ENCODE assay signal across 1 cellular context in the genomic region with DNA sequence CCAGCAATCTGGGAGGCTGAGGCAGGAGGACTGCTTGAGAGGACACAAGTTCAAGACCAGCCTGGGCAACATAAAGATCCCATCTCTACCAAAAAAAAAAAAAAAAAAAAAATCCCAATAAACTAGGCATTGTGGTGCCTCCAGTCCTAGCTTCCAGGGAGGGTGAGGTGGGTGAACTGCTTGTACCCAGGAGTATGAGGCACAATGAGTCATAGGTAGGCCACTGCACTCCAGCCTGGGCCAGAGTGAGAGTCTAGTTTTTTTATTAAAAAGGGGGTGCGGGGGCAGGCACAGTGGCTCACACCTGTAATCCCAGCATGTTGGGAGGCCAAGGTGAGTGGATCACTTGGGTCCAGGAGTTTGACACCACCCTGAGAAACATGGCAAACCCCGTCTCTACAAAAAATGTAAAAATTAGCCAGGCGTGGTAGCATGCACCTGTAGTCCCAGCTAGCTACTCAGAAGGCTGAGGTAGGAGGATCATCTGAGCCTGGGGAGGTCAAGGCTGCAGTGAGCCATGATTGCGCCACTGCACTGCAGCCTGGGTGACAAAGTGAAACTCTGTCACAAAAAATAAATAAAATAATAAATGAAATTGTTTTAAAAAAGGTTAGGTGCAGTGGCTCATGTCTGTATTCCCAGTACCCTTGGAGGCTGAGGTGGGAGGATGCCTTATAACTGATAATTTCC.
A peak's percentile ranks its signal among the peaks of the same experiment; 100 is the strongest.
TF ChIP-seq lines count a peak whose summit lies in the region.

No MANE protein-coding gene starts in this region.

TF ChIP-seq in HCT116, 20 proteins besides CTCF, POLR2A, EP300 and RAD21 (continued from another document):
- TF ChIP-seq, protein P1, sequence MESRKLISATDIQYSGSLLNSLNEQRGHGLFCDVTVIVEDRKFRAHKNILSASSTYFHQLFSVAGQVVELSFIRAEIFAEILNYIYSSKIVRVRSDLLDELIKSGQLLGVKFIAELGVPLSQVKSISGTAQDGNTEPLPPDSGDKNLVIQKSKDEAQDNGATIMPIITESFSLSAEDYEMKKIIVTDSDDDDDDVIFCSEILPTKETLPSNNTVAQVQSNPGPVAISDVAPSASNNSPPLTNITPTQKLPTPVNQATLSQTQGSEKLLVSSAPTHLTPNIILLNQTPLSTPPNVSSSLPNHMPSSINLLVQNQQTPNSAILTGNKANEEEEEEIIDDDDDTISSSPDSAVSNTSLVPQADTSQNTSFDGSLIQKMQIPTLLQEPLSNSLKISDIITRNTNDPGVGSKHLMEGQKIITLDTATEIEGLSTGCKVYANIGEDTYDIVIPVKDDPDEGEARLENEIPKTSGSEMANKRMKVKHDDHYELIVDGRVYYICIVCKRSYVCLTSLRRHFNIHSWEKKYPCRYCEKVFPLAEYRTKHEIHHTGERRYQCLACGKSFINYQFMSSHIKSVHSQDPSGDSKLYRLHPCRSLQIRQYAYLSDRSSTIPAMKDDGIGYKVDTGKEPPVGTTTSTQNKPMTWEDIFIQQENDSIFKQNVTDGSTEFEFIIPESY (IDR thresholded peaks at IDR 0.05; ENCODE audit: extremely low read depth, insufficient replicate concordance, low read length): no peak
- TF ChIP-seq YY1 (IDR thresholded peaks at IDR 0.05; ENCODE audit: extremely low read depth, insufficient replicate concordance, low read depth, low read length): no peak
- peak; percentile 18; the same call in 1 of the 2 replicates for TF ChIP-seq SP1 (IDR thresholded peaks at IDR 0.05; ENCODE audit: low read depth)
- no peak for TF ChIP-seq CEBPB (IDR thresholded peaks at IDR 0.05; ENCODE audit: low read depth)
- no peak for TF ChIP-seq EZH2phosphoT487 (IDR thresholded peaks at IDR 0.05; ENCODE audit: borderline replicate concordance)
- TF ChIP-seq JUND (IDR thresholded peaks at IDR 0.05): peak; percentile 59
- TF ChIP-seq, protein P2, sequence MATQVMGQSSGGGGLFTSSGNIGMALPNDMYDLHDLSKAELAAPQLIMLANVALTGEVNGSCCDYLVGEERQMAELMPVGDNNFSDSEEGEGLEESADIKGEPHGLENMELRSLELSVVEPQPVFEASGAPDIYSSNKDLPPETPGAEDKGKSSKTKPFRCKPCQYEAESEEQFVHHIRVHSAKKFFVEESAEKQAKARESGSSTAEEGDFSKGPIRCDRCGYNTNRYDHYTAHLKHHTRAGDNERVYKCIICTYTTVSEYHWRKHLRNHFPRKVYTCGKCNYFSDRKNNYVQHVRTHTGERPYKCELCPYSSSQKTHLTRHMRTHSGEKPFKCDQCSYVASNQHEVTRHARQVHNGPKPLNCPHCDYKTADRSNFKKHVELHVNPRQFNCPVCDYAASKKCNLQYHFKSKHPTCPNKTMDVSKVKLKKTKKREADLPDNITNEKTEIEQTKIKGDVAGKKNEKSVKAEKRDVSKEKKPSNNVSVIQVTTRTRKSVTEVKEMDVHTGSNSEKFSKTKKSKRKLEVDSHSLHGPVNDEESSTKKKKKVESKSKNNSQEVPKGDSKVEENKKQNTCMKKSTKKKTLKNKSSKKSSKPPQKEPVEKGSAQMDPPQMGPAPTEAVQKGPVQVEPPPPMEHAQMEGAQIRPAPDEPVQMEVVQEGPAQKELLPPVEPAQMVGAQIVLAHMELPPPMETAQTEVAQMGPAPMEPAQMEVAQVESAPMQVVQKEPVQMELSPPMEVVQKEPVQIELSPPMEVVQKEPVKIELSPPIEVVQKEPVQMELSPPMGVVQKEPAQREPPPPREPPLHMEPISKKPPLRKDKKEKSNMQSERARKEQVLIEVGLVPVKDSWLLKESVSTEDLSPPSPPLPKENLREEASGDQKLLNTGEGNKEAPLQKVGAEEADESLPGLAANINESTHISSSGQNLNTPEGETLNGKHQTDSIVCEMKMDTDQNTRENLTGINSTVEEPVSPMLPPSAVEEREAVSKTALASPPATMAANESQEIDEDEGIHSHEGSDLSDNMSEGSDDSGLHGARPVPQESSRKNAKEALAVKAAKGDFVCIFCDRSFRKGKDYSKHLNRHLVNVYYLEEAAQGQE (IDR thresholded peaks at IDR 0.05; ENCODE audit: low read depth): no peak
- no peak for TF ChIP-seq ZNF274 (IDR thresholded peaks at IDR 0.05; ENCODE audit: low read depth, low read length)
